In genomic region chr16:21116148-21116693, GRCh38 we compare ENCODE assay signal across 8 cellular contexts. TPM values are rescaled to one million over a fixed set of nuclear protein-coding genes. Genes with fewer than 3 reads are reported as not detected.
DNase-seq lines count a peak whose midpoint lies in the region; ATAC-seq and TF ChIP-seq lines count a peak whose summit lies in the region.

No MANE protein-coding gene starts in this region.

- H3K4me2 ChIP-seq in Karpas-422 (ENCODE audit: low read depth, low read length, poor library complexity, severe bottlenecking) = peak overlapping the region; percentile 74
- H3K4me2 ChIP-seq in mesendoderm (ENCODE audit: low read length) = no peak overlapping the region

- no peaks in the 10 kb centered on the region for H3K27me3 ChIP-seq in Karpas-422 (ENCODE audit: low read length)
- H3K27me3 ChIP-seq in mesendoderm (ENCODE audit: insufficient read depth, low read length, poor library complexity) = no peaks in the 10 kb centered on the region

- peak overlapping the region; percentile 63 for H3K27ac ChIP-seq in Karpas-422 (ENCODE audit: low read length)
- H3K27ac ChIP-seq in mesendoderm (ENCODE audit: low read depth, low read length) = no peak overlapping the region

- no peak overlapping the region for H4K5ac ChIP-seq in mesendoderm (ENCODE audit: low read length)

- H2BK5ac ChIP-seq in mesendoderm (ENCODE audit: low read length) = no peak overlapping the region

- H3K9me3 ChIP-seq in Karpas-422 (ENCODE audit: low read length) = no peaks in the 10 kb centered on the region

- H3K4me3 ChIP-seq in Karpas-422 (ENCODE audit: low read length) (peak overlapping the region; percentile 69), mesendoderm (ENCODE audit: low read length) (no peak overlapping the region)

- no peak overlapping the region for H4K8ac ChIP-seq in mesendoderm (ENCODE audit: low read depth, low read length)

- no peak overlapping the region for H2AK5ac ChIP-seq in mesendoderm (ENCODE audit: low read length)

- no CpG with 5 or more reads among the region's 13 CpGs for WGBS in mesendoderm (ENCODE audit: extremely low coverage, insufficient coverage, low lambda C conversion rate)

- no peak overlapping the region for H3K4ac ChIP-seq in mesendoderm (ENCODE audit: low read depth, low read length)

- H3K18ac ChIP-seq in mesendoderm (ENCODE audit: low read length) = no peak overlapping the region

- H4K20me1 ChIP-seq in Karpas-422 (ENCODE audit: insufficient read depth, low read depth, low read length) = no peaks in the 10 kb centered on the region

- H3K4me1 ChIP-seq in Karpas-422 (ENCODE audit: low read length) (peaks cover 14% of the 10 kb centered on the region), mesendoderm (ENCODE audit: control insufficient read depth, low read depth, low read length) (no peaks in the 10 kb centered on the region)

- no peak for ATAC-seq in SK-N-SH treated with all-trans-retinoic acid at 6 μM for 48 hours

- H3K23ac ChIP-seq in mesendoderm (ENCODE audit: low read length) = no peak overlapping the region

- no peaks in the 10 kb centered on the region for H3K9me2 ChIP-seq in Karpas-422 (replicated peaks; ENCODE audit: insufficient read depth, low read length)

- peaks cover 46% of the 10 kb centered on the region for H3K79me2 ChIP-seq in Karpas-422 (ENCODE audit: low read length)
- no peaks in the 10 kb centered on the region for H3K79me2 ChIP-seq in mesendoderm (ENCODE audit: control insufficient read depth, insufficient read depth, low read length)

- H3K56ac ChIP-seq in mesendoderm (ENCODE audit: low read length) = no peak overlapping the region

- DNase-seq in EH (ENCODE audit: low read depth) (peak; percentile 6), Karpas-422 (peak; percentile 94), mesendoderm (peak; percentile 32), H4 (ENCODE audit: low spot score) (no peak), NCI-H1048 (lab: John Stamatoyannopoulos, UW) (no peak), Ammon's horn (ENCODE audit: low spot score) (no peak)
- peak; percentile 22 to 25 for DNase-seq in activated T-cell treated with anti-CD3 and anti-CD28 coated beads, Interleukin-2, amount 50 U/mL, for 48 hours

- no peak overlapping the region for H2BK120ac ChIP-seq in mesendoderm (ENCODE audit: low read depth, low read length)

- peaks cover 23% of the 10 kb centered on the region for H3K36me3 ChIP-seq in Karpas-422 (ENCODE audit: insufficient read depth, low read length)
- H3K36me3 ChIP-seq in mesendoderm (ENCODE audit: control insufficient read depth, insufficient read depth, low read length) = no peaks in the 10 kb centered on the region

- H2AFZ ChIP-seq in Karpas-422 (ENCODE audit: low read length) = peak overlapping the region; percentile 53

- H2BK15ac ChIP-seq in mesendoderm (replicated peaks; ENCODE audit: low read depth) = no peak overlapping the region

- H3K79me1 ChIP-seq in mesendoderm (ENCODE audit: low read length) = no peaks in the 10 kb centered on the region

- peak overlapping the region; percentile 70 for H3K9ac ChIP-seq in Karpas-422 (ENCODE audit: low read length)
- no peak overlapping the region for H3K9ac ChIP-seq in mesendoderm (ENCODE audit: low read length)

TF ChIP-seq in SK-N-SH treated with all-trans-retinoic acid at 6 μM for 48 hours, 23 proteins besides CTCF, POLR2A, EP300 and RAD21:
- TF ChIP-seq ZNF565 (CRISPR knock-in tag; conservative IDR thresholded peaks at IDR 0.05; ENCODE audit: low read depth) = no peak
- TF ChIP-seq ESRRG (CRISPR knock-in tag; IDR thresholded peaks at IDR 0.05) = no peak
- TF ChIP-seq, protein P1, sequence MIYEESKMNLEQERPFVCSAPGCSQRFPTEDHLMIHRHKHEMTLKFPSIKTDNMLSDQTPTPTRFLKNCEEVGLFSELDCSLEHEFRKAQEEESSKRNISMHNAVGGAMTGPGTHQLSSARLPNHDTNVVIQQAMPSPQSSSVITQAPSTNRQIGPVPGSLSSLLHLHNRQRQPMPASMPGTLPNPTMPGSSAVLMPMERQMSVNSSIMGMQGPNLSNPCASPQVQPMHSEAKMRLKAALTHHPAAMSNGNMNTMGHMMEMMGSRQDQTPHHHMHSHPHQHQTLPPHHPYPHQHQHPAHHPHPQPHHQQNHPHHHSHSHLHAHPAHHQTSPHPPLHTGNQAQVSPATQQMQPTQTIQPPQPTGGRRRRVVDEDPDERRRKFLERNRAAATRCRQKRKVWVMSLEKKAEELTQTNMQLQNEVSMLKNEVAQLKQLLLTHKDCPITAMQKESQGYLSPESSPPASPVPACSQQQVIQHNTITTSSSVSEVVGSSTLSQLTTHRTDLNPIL (CRISPR knock-in tag; IDR thresholded peaks at IDR 0.05; ENCODE audit: low read depth) = no peak
- no peak for TF ChIP-seq TOX (CRISPR knock-in tag; IDR thresholded peaks at IDR 0.05; ENCODE audit: borderline replicate concordance)
- no peak for TF ChIP-seq TSHZ2 (CRISPR knock-in tag; IDR thresholded peaks at IDR 0.05)
- no peak for TF ChIP-seq CSDC2 (CRISPR knock-in tag; IDR thresholded peaks at IDR 0.05)
- no peak for TF ChIP-seq TCF4 (CRISPR knock-in tag; IDR thresholded peaks at IDR 0.05; ENCODE audit: borderline replicate concordance)
- TF ChIP-seq PPARA (CRISPR knock-in tag; IDR thresholded peaks at IDR 0.05; ENCODE audit: borderline replicate concordance) = no peak
- TF ChIP-seq ZFP30 (CRISPR knock-in tag; IDR thresholded peaks at IDR 0.05) = no peak
- no peak for TF ChIP-seq ZFP3 (CRISPR knock-in tag; IDR thresholded peaks at IDR 0.05)
- TF ChIP-seq, protein P2, sequence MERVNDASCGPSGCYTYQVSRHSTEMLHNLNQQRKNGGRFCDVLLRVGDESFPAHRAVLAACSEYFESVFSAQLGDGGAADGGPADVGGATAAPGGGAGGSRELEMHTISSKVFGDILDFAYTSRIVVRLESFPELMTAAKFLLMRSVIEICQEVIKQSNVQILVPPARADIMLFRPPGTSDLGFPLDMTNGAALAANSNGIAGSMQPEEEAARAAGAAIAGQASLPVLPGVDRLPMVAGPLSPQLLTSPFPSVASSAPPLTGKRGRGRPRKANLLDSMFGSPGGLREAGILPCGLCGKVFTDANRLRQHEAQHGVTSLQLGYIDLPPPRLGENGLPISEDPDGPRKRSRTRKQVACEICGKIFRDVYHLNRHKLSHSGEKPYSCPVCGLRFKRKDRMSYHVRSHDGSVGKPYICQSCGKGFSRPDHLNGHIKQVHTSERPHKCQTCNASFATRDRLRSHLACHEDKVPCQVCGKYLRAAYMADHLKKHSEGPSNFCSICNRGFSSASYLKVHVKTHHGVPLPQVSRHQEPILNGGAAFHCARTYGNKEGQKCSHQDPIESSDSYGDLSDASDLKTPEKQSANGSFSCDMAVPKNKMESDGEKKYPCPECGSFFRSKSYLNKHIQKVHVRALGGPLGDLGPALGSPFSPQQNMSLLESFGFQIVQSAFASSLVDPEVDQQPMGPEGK (CRISPR knock-in tag; IDR thresholded peaks at IDR 0.05; ENCODE audit: borderline replicate concordance) = no peak
- TF ChIP-seq ZNF8 (CRISPR knock-in tag; IDR thresholded peaks at IDR 0.05) = no peak
- TF ChIP-seq OSR1 (CRISPR knock-in tag; IDR thresholded peaks at IDR 0.05) = no peak
- TF ChIP-seq ZNF70 (CRISPR knock-in tag; IDR thresholded peaks at IDR 0.05) = no peak
- TF ChIP-seq POU6F1 (CRISPR knock-in tag; IDR thresholded peaks at IDR 0.05; ENCODE audit: borderline replicate concordance, low read depth) = no peak
- no peak for TF ChIP-seq RARB (CRISPR knock-in tag; IDR thresholded peaks at IDR 0.05)

RNA-seq across cellular contexts. Expression of gene DNAH3, which starts 34.4 kb away (rescaled TPM):
- total RNA-seq in Karpas-422 (2014; rRNA removed; shearing (Covaris generic); ENCODE audit: low replicate concordance) = not detected in 2 replicates
- 0.29 TPM for polyA plus RNA-seq in mesendoderm (2013, experiment 1 of 2)
- 0.25 TPM for polyA plus RNA-seq in mesendoderm (2013, experiment 2 of 2)
- total RNA-seq in H4 (2014; rRNA removed; shearing (Covaris generic)) = 0.12 and 0.17 TPM in 2 replicates

RNA-seq across cellular contexts. Expression of gene LDAF1, which starts 42.3 kb away (rescaled TPM):
- total RNA-seq in Karpas-422 (2014; rRNA removed; shearing (Covaris generic); ENCODE audit: low replicate concordance) = 40.5 and 48.3 TPM in 2 replicates
- polyA plus RNA-seq in mesendoderm (2013, experiment 1 of 2) = 8.9 TPM
- polyA plus RNA-seq in mesendoderm (2013, experiment 2 of 2) = 8.9 TPM
- total RNA-seq in H4 (2014; rRNA removed; shearing (Covaris generic)) = 14.8 and 18.0 TPM in 2 replicates

Comparison
In these comparisons a context has a peak if more than half of its experiments do, and no peak if none do; other contexts are left out.
1. DNase-seq: peak in EH (single experiment), Karpas-422 (single experiment), activated T-cell treated with anti-CD3 and anti-CD28 coated beads, Interleukin-2, amount 50 U/mL, for 48 hours (2 of 2) and mesendoderm (single experiment); none in H4 (single experiment), NCI-H1048 (single experiment) and Ammon's horn (single experiment).